8 cellular contexts compared by ENCODE assay signal in the genomic region with DNA sequence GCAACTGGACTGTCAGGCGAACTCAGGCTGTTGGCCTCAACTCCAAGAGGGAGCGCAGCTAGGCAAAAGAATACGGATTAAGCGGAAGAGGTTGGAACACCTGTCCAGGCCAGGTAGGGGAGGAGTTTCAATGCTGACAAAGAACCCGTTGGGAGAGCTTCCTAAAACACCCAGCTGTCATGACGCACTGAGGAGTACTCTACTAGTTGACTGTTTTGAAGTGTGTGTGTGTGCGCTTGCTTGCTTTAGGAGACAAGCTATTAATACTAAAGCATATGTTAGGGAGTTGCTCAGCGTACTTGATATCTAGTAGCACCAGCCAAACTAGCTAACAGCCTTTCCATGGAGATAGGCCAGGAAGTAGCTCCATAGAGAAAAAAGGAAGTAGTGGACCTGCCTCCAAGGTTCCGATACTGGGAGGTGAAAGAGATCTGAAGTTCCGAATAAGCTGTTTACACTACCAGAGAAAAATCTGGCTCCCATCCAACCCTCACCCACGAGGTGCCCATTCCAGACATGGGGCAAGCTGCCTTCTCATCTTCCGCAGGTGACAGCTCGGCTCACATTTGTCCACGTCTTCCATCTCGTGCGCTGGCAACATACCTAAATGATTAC. TPM values are rescaled to one million over a fixed set of nuclear protein-coding genes. Genes with fewer than 3 reads are reported as not detected.
DNase-seq lines count a peak whose midpoint lies in the region; ATAC-seq and TF ChIP-seq lines count a peak whose summit lies in the region.

No MANE protein-coding gene starts in this region.

- H3K27me3 ChIP-seq in HUES48 (ENCODE audit: control insufficient read depth, insufficient read depth, low read length) (no peaks in the 10 kb centered on the region), PC-9 (ENCODE audit: insufficient read depth, low read depth) (no peaks in the 10 kb centered on the region), ectodermal cell (ENCODE audit: control insufficient read depth, insufficient read depth, low read length, poor library complexity, severe bottlenecking) (no peaks in the 10 kb centered on the region), mononuclear cell (ENCODE audit: insufficient read depth, low read length) (peaks cover 42% of the 10 kb centered on the region)

- no peak overlapping the region for H3K9ac ChIP-seq in HUES48 (ENCODE audit: low read depth, low read length)

- H2AFZ ChIP-seq in PC-9: peak overlapping the region; percentile 100

- peaks cover 10% of the 10 kb centered on the region; the same call in 1 of the 2 replicates for H4K20me1 ChIP-seq in PC-9 (ENCODE audit: insufficient read depth)

- DNase-seq in AG20443 (ENCODE audit: low spot score) (peak; percentile 12), PC-9 (peak; percentile 55 to 72), GM19240 (ENCODE audit: insufficient read length, low spot score) (no peak)

- no peak for TF ChIP-seq CTCF in PC-9 (conservative IDR thresholded peaks at IDR 0.05)

- H3K36me3 ChIP-seq in HUES48 (ENCODE audit: control insufficient read depth, insufficient read depth, low read length) (no peaks in the 10 kb centered on the region), PC-9 (ENCODE audit: low read depth) (no peaks in the 10 kb centered on the region), ectodermal cell (ENCODE audit: control insufficient read depth, insufficient read depth, low read length) (no peaks in the 10 kb centered on the region)

- H3K27ac ChIP-seq in HUES48 (ENCODE audit: low read depth, low read length): no peak overlapping the region
- peak overlapping the region; percentile 44 for H3K27ac ChIP-seq in PC-9
- H3K27ac ChIP-seq in ectodermal cell (ENCODE audit: insufficient read depth, low read depth, low read length, poor library complexity, severe bottlenecking): no peak overlapping the region

- H3F3A ChIP-seq in PC-9 (ENCODE audit: insufficient read depth, low read depth): peaks cover 55% of the 10 kb centered on the region

- 90 to 94% methylated on average over 16 of the region's 16 CpGs for WGBS in ectodermal cell, 2 experiments

- H3K4me1 ChIP-seq in HUES48 (ENCODE audit: control insufficient read depth, insufficient read depth, low read length) (peaks cover 20% of the 10 kb centered on the region), PC-9 (replicated peaks; ENCODE audit: insufficient read depth) (peaks cover 33% of the 10 kb centered on the region), ectodermal cell (ENCODE audit: control insufficient read depth, insufficient read depth, low read length) (peaks cover 11% of the 10 kb centered on the region), mononuclear cell (ENCODE audit: insufficient read depth, low read length) (peaks cover 21% of the 10 kb centered on the region)

- peak overlapping the region; percentile 92 for H3K4me2 ChIP-seq in PC-9

- TSS peak; percentile 67 for BruUV-seq in PC-9 (replicated peaks; lab: Mats Ljungman, UMichigan)

- CTCF ChIA-PET in PC-9 (lab: Charles Lee): interaction anchor here (0.6 to 1.0 kb wide), 4 partner anchors 142 to 436 kb away, joined by 3 to 9 read pairs (median 4); no protein-coding TSS in a partner anchor

- H3K9me2 ChIP-seq in PC-9 (ENCODE audit: insufficient read depth): no peaks in the 10 kb centered on the region

- no peaks in the 10 kb centered on the region for H3K9me3 ChIP-seq in HUES48 (ENCODE audit: control insufficient read depth, insufficient read depth, low read length)
- no peaks in the 10 kb centered on the region for H3K9me3 ChIP-seq in PC-9 (ENCODE audit: insufficient read depth, low read depth)
- H3K9me3 ChIP-seq in ectodermal cell (ENCODE audit: control insufficient read depth, low read length): no peaks in the 10 kb centered on the region
- no peaks in the 10 kb centered on the region for H3K9me3 ChIP-seq in mononuclear cell (ENCODE audit: low read depth, low read length)

- H3K79me2 ChIP-seq in PC-9 (ENCODE audit: low read depth): peaks cover 39% of the 10 kb centered on the region

- H3K4me3 ChIP-seq in HUES48 (ENCODE audit: low read depth, low read length): peak overlapping the region; percentile 97
- peak overlapping the region; percentile 90 for H3K4me3 ChIP-seq in PC-9
- peak overlapping the region; percentile 94 for H3K4me3 ChIP-seq in ectodermal cell (ENCODE audit: insufficient read depth, low read depth, low read length)
- peak overlapping the region; percentile 58 for H3K4me3 ChIP-seq in mononuclear cell (ENCODE audit: low read length)

- intact Hi-C loops in PC-9 (cut with micrococcal nuclease; ENCODE audit: unreplicated experiment): loop anchor here (5.0 to 10.0 kb wide), 5 partner anchors 100 to 578 kb away; a partner anchor contains a TSS

- POLR2A ChIA-PET in PC-9 (lab: Charles Lee; ENCODE audit: unreplicated experiment): interaction anchor here (0.6 to 0.8 kb wide), 5 partner anchors 294 to 879 kb away, joined by 3 to 11 read pairs (median 4); no protein-coding TSS in a partner anchor

- ATAC-seq in GM21390 (IDR thresholded peaks at IDR 0.05; ENCODE audit: unreplicated experiment) (no peak), HG02852 (IDR thresholded peaks at IDR 0.05; ENCODE audit: unreplicated experiment) (no peak)

RNA-seq across cellular contexts. Expression of a gene that starts 1.0 kb away (rescaled TPM):
- 34.1 and 34.3 TPM in 2 replicates for total RNA-seq in PC-9 (2021)
- 95.9 TPM for polyA plus RNA-seq in ectodermal cell (2013, experiment 1 of 4)
- 95.8 TPM for polyA plus RNA-seq in ectodermal cell (2013, experiment 2 of 4)
- polyA plus RNA-seq in ectodermal cell (2013, experiment 3 of 4): 83.2 TPM
- polyA plus RNA-seq in ectodermal cell (2013, experiment 4 of 4): 91.9 TPM
- total RNA-seq in mononuclear cell: 2.2 TPM

Comparison
In these comparisons a context has a peak if more than half of its experiments do, and no peak if none do; other contexts are left out.
1. RNA of a gene that starts 1.0 kb away (total RNA-seq): 34.1 to 34.3 TPM in PC-9; 2.2 TPM in mononuclear cell (single experiment); every median in the first group is over 10 times any median in the second.
2. Peak in every context shown above with its lines, with median percentiles within 50 percentile points of each other: H3K4me3 ChIP-seq.